In genomic region chr1:53642215-53642555, GRCh38 we compare ENCODE assay signal across 22 cellular contexts.
DNase-seq lines count a peak whose midpoint lies in the region; ATAC-seq and TF ChIP-seq lines count a peak whose summit lies in the region.
"Had no signal": no experiment of that assay in that cellular context is flagged by ENCODE, and none has a peak within 500 bp of the region (broad histone marks: within the 10 kb centered on the region; RNA-seq: fewer than 3 reads in every experiment).

No MANE protein-coding gene starts in this region.

- DNase-seq in cardiac septum (ENCODE audit: low spot score) (peak; percentile 7), Right ventricle myocardium superior (no peak), coronary artery (ENCODE audit: low spot score) (peak; percentile 22), omental fat pad (ENCODE audit: low spot score) (peak; percentile 5), glomerular visceral epithelial cell (ENCODE audit: extremely low spot score) (no peak), epidermal melanocyte (ENCODE audit: insufficient read length, low spot score) (no peak)
- DNase-seq in stimulated activated CD4-positive, alpha-beta T cell treated with anti-CD3 and anti-CD28 coated beads, Interleukin-2, amount 100 ng/mL, for 48 hours: no peak
- DNase-seq: CD4-positive, alpha-beta memory T cell; DMS153; GF-D8; GM23248; KG1; NCI-H1105 treated with DMSO at 0.1 percent for 48 hours; NCI-H1694; NCI-H2107; NCI-H2227 treated with DMSO at 0.1 percent for 48 hours; NCI-H510A treated with DMSO at 0.1 percent for 48 hours; PC-3 had no signal

- TF ChIP-seq CTCF in coronary artery (IDR thresholded peaks at IDR 0.05) (no peak), omental fat pad (IDR thresholded peaks at IDR 0.05) (no peak)

- intact Hi-C loops in cardiac septum (cut with DNase I): no loop called here
- intact Hi-C loops in Right ventricle myocardium superior (cut with DNase I): no loop called here

- H3K27ac ChIP-seq in coronary artery: no peak overlapping the region
- H3K27ac ChIP-seq: A549, BLaER1, GM23248, RWPE1 had no signal

- ATAC-seq in Right ventricle myocardium superior (ENCODE audit: poor library complexity): no peak
- ATAC-seq in omental fat pad (ENCODE audit: low FRiP score): no peak
- ATAC-seq: A549, PC-3 had no signal

- no peak overlapping the region for H3K4me3 ChIP-seq in coronary artery
- H3K4me3 ChIP-seq: A549, BLaER1, GM23248, HAP-1 had no signal

Comparison
In these comparisons a context has a peak if more than half of its experiments do, and no peak if none do; other contexts are left out.
1. DNase-seq: peak in cardiac septum (single experiment), coronary artery (single experiment) and omental fat pad (single experiment); none in Right ventricle myocardium superior (single experiment), stimulated activated CD4-positive, alpha-beta T cell treated with anti-CD3 and anti-CD28 coated beads, Interleukin-2, amount 100 ng/mL, for 48 hours (0 of 2), glomerular visceral epithelial cell (single experiment) and epidermal melanocyte (single experiment).